ENCODE assay signal across 30 cellular contexts in genomic region chr2:120350125-120350524, GRCh38. TPM values are rescaled to one million over a fixed set of nuclear protein-coding genes. Genes with fewer than 3 reads are reported as not detected.
"Had no signal": no experiment of that assay in that cellular context is flagged by ENCODE, and none has a peak within 500 bp of the region (broad histone marks: within the 10 kb centered on the region; RNA-seq: fewer than 3 reads in every experiment).

No MANE protein-coding gene starts in this region.

- H3K4me3 ChIP-seq: adrenal gland, body of pancreas, PC-9 had no signal

- H3K36me3 ChIP-seq: adrenal gland, WERI-Rb-1 had no signal

- DNase-seq: activated CD4-positive, alpha-beta T cell treated with anti-CD3 and anti-CD28 coated beads for 1 hour; activated CD4-positive, alpha-beta T cell treated with anti-CD3 and anti-CD28 coated beads, Interleukin-2, amount 10 ng/mL, durations not matched to agents 7 days and 5 days; activated CD4-positive, alpha-beta T cell treated with anti-CD3 and anti-CD28 coated beads, Interleukin-2, amount 50 U/mL, for 48 hours; activated CD4-positive, CD25-positive, alpha-beta regulatory T cell; activated CD8-positive, alpha-beta T cell treated with anti-CD3 and anti-CD28 coated beads, Interleukin-2, amount 10 ng/mL, durations not matched to agents 7 days and 5 days; activated gamma-delta T cell; activated naive CD4-positive, alpha-beta T cell treated with anti-CD3 and anti-CD28 coated beads for 36 hours; activated T-cell treated with anti-CD3 and anti-CD28 coated beads, Interleukin-2, amount 50 U/mL, for 24 hours; adrenal gland; body of pancreas; caudate nucleus; cerebellar nuclear complex; NCI-H1092 treated with DMSO at 0.1 percent for 48 hours; NCI-H1417; NCI-H146; NCI-H187; NCI-H2029 treated with DMSO at 0.1 percent for 48 hours; NCI-H2171 treated with DMSO at 0.1 percent for 48 hours; NCI-H2227 treated with DMSO at 0.1 percent for 48 hours; NCI-H524 treated with DMSO at 0.1 percent for 48 hours; PC-9; Right ventricle myocardium superior; SW 1271; T-helper 1 cell; T1000; WERI-Rb-1 had no signal

- H3K27ac ChIP-seq: adrenal gland, body of pancreas, KMS-11, PC-9, WERI-Rb-1 had no signal

- H3K9me3 ChIP-seq: adrenal gland, body of pancreas had no signal

- H3K4me3 Mint-ChIP-seq: activated CD4-positive, alpha-beta T cell treated with anti-CD3 and anti-CD28 coated beads, Interleukin-2, amount 10 ng/mL, durations not matched to agents 7 days and 5 days; activated CD8-positive, alpha-beta T cell treated with anti-CD3 and anti-CD28 coated beads, Interleukin-2, amount 10 ng/mL, durations not matched to agents 7 days and 5 days; activated naive CD4-positive, alpha-beta T cell treated with anti-CD3 and anti-CD28 coated beads for 36 hours; activated T-cell treated with anti-CD3 and anti-CD28 coated beads, Interleukin-2, amount 50 U/mL, for 24 hours had no signal

- H3K9me3 Mint-ChIP-seq: activated CD4-positive, alpha-beta T cell treated with anti-CD3 and anti-CD28 coated beads, Interleukin-2, amount 10 ng/mL, durations not matched to agents 7 days and 5 days; activated naive CD4-positive, alpha-beta T cell treated with anti-CD3 and anti-CD28 coated beads for 36 hours; activated naive CD4-positive, alpha-beta T cell treated with anti-CD3 and anti-CD28 coated beads, Interleukin-2, amount 50 U/mL, for 72 hours; activated T-cell treated with anti-CD3 and anti-CD28 coated beads, Interleukin-2, amount 50 U/mL, for 24 hours; activated T-helper 2 cell treated with anti-CD3 and anti-CD28 coated beads, Interferon-gamma antibody, Interleukin-2, Interleukin-4, amounts not matched to agents 10 μg/mL and 5 μg/mL and 100 μg/mL, durations not matched to agents 14 hours and 24 hours and 36 hours had no signal

- H3K27ac Mint-ChIP-seq: activated CD4-positive, alpha-beta T cell treated with anti-CD3 and anti-CD28 coated beads, Interleukin-2, amount 10 ng/mL, durations not matched to agents 7 days and 5 days; activated CD8-positive, alpha-beta T cell treated with anti-CD3 and anti-CD28 coated beads, Interleukin-2, amount 10 ng/mL, durations not matched to agents 7 days and 5 days; activated naive CD4-positive, alpha-beta T cell treated with anti-CD3 and anti-CD28 coated beads for 36 hours; activated naive CD4-positive, alpha-beta T cell treated with anti-CD3 and anti-CD28 coated beads, Interleukin-2, amount 50 U/mL, for 72 hours; activated T-cell treated with anti-CD3 and anti-CD28 coated beads, Interleukin-2, amount 50 U/mL, for 24 hours; activated T-helper 2 cell treated with anti-CD3 and anti-CD28 coated beads, Interferon-gamma antibody, Interleukin-2, Interleukin-4, amounts not matched to agents 10 μg/mL and 5 μg/mL and 100 μg/mL, durations not matched to agents 14 hours and 24 hours and 36 hours had no signal

RNA-seq across cellular contexts. Expression of gene INHBB, which starts 4.2 kb away (rescaled TPM):
- total RNA-seq: activated CD4-positive, alpha-beta T cell treated with anti-CD3 and anti-CD28 coated beads, Interleukin-2, amount 10 ng/mL, durations not matched to agents 7 days and 5 days; activated CD8-positive, alpha-beta T cell treated with anti-CD3 and anti-CD28 coated beads, Interleukin-2, amount 10 ng/mL, durations not matched to agents 7 days and 5 days; activated naive CD4-positive, alpha-beta T cell treated with anti-CD3 and anti-CD28 coated beads for 36 hours; activated naive CD4-positive, alpha-beta T cell treated with anti-CD3 and anti-CD28 coated beads, Interleukin-2, amount 50 U/mL, for 72 hours; activated T-helper 2 cell treated with anti-CD3 and anti-CD28 coated beads, Interferon-gamma antibody, Interleukin-2, Interleukin-4, amounts not matched to agents 10 μg/mL and 5 μg/mL and 100 μg/mL, durations not matched to agents 14 hours and 24 hours and 36 hours; T-helper 2 cell treated with Interferon-gamma antibody and Interleukin-4, amounts not matched to agents 100 ng/mL and 5 ng/mL, for 36 hours had no signal
